ENCODE assay signal across 19 cellular contexts in the genomic region with DNA sequence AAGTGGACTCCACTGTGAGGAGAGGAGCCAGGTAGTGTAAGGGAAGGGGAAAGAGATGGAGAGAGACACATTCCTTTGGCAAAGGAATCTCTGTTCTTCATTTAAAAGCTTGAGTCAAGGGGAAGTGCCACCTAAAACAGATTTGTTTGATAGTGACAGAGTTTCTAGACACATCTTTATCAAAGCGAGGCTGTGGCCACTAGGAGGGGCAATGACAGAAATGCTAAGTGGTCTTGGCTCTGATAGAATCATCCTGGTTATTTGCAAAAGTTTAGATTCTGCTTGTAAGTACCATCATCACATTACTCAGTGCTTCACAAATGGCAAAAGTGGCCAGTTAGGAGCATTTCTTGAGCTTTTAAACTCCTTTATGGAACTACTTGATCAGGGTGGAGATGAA.
DNase-seq lines count a peak whose midpoint lies in the region; ATAC-seq and TF ChIP-seq lines count a peak whose summit lies in the region.
"Had no signal": no experiment of that assay in that cellular context is flagged by ENCODE, and none has a peak within 500 bp of the region (broad histone marks: within the 10 kb centered on the region; RNA-seq: fewer than 3 reads in every experiment).

No MANE protein-coding gene starts in this region.

- H3K27ac Mint-ChIP-seq in HFFc6: no peak overlapping the region
- H3K27ac Mint-ChIP-seq in activated CD4-positive, alpha-beta memory T cell treated with anti-CD3 and anti-CD28 coated beads, Interleukin-2, amount 10 ng/mL, durations not matched to agents 7 days and 5 days: no peak overlapping the region
- H3K27ac Mint-ChIP-seq: B cell had no signal

- POLR2A ChIA-PET in activated CD4-positive, alpha-beta memory T cell treated with anti-CD3 and anti-CD28 coated beads, Interleukin-2, amount 10 ng/mL, durations not matched to agents 7 days and 5 days (lab: Charles Lee): no interaction called here

- H3K9me3 Mint-ChIP-seq in HFFc6: no peaks in the 10 kb centered on the region
- H3K9me3 Mint-ChIP-seq in activated CD4-positive, alpha-beta memory T cell treated with anti-CD3 and anti-CD28 coated beads, Interleukin-2, amount 10 ng/mL, durations not matched to agents 7 days and 5 days: peaks cover 13% of the 10 kb centered on the region

- TF ChIP-seq CTCF in BE2C (IDR thresholded peaks at IDR 0.05; ENCODE audit: low read depth, low read length) (peak; percentile 25; the same call in 1 of the 2 replicates), HFFc6 (IDR thresholded peaks at IDR 0.05) (peak; percentile 66), cardiac fibroblast (IDR thresholded peaks at IDR 0.05; ENCODE audit: low read depth, low read length) (peak; percentile 1), heart right ventricle (IDR thresholded peaks at IDR 0.05) (peak in 1 of 9 donors; percentile 8)

- no peaks in the 10 kb centered on the region; the same call in 1 of the 2 replicates for H3K4me1 Mint-ChIP-seq in HFFc6 (ENCODE audit: low read depth)
- H3K4me1 Mint-ChIP-seq in activated CD4-positive, alpha-beta memory T cell treated with anti-CD3 and anti-CD28 coated beads, Interleukin-2, amount 10 ng/mL, durations not matched to agents 7 days and 5 days: no peaks in the 10 kb centered on the region
- H3K4me1 Mint-ChIP-seq: B cell had no signal

- intact Hi-C loops in heart right ventricle (cut with DNase I): no loop called here

- CTCF ChIA-PET in activated CD4-positive, alpha-beta memory T cell treated with anti-CD3 and anti-CD28 coated beads, Interleukin-2, amount 10 ng/mL, durations not matched to agents 7 days and 5 days (lab: Charles Lee): no interaction called here

- no peak overlapping the region for H3K27ac ChIP-seq in heart right ventricle
- H3K27ac ChIP-seq: breast epithelium, epithelial cell of prostate, neutrophil, suprapubic skin had no signal

- H3K36me3 ChIP-seq in BE2C (no peaks in the 10 kb centered on the region), heart right ventricle (no peaks in the 10 kb centered on the region)
- H3K36me3 ChIP-seq: breast epithelium, neutrophil, suprapubic skin had no signal

- no peak for DNase-seq in BE2C
- no peak for DNase-seq in HFFc6
- DNase-seq in cardiac fibroblast (ENCODE audit: low read depth in 2 of 2): peak in 1 of 2 donors; percentile 3
- peak; percentile 20 for DNase-seq in iPS-NIHi7 (ENCODE audit: extremely low spot score)
- no peak for DNase-seq in heart right ventricle
- no peak for DNase-seq in stimulated activated naive CD4-positive, alpha-beta T cell (lab: John Stamatoyannopoulos, UW)
- DNase-seq in activated CD4-positive, alpha-beta memory T cell treated with anti-CD3 and anti-CD28 coated beads, Interleukin-2, amount 10 ng/mL, durations not matched to agents 7 days and 5 days: no peak
- DNase-seq in NCI-H526 treated with DMSO at 0.1 percent for 48 hours (lab: John Stamatoyannopoulos, UW): no peak
- DNase-seq: activated gamma-delta T cell, dermis blood vessel endothelial cell, left ventricle myocardium superior, mucosa of descending colon, NCI-H146 had no signal

- H3K36me3 Mint-ChIP-seq in HFFc6 (ENCODE audit: low read depth): peaks cover 5% of the 10 kb centered on the region; the same call in 1 of the 2 replicates
- H3K36me3 Mint-ChIP-seq in activated CD4-positive, alpha-beta memory T cell treated with anti-CD3 and anti-CD28 coated beads, Interleukin-2, amount 10 ng/mL, durations not matched to agents 7 days and 5 days (ENCODE audit: low read depth): no peaks in the 10 kb centered on the region

- H3K4me3 Mint-ChIP-seq in HFFc6: no peak overlapping the region
- no peak overlapping the region for H3K4me3 Mint-ChIP-seq in activated CD4-positive, alpha-beta memory T cell treated with anti-CD3 and anti-CD28 coated beads, Interleukin-2, amount 10 ng/mL, durations not matched to agents 7 days and 5 days
- H3K4me3 Mint-ChIP-seq: B cell had no signal

- ATAC-seq in heart right ventricle: no peak
- ATAC-seq: left ventricle myocardium superior, mucosa of descending colon had no signal

- no peak overlapping the region for H3K4me3 ChIP-seq in BE2C (ENCODE audit: low read depth, low read length)
- H3K4me3 ChIP-seq in cardiac fibroblast (replicated peaks in 1 of 2; ENCODE audit: low read depth in 2 of 2, low read length in 2 of 2): no peak overlapping the region
- H3K4me3 ChIP-seq in heart right ventricle: no peak overlapping the region
- H3K4me3 ChIP-seq: breast epithelium, mucosa of descending colon, suprapubic skin had no signal

- H3K27me3 ChIP-seq in BE2C: no peaks in the 10 kb centered on the region
- no peaks in the 10 kb centered on the region for H3K27me3 ChIP-seq in heart right ventricle
- H3K27me3 ChIP-seq: breast epithelium, neutrophil, suprapubic skin had no signal

- no peaks in the 10 kb centered on the region for H3K4me1 ChIP-seq in BE2C
- no peaks in the 10 kb centered on the region for H3K4me1 ChIP-seq in heart right ventricle
- H3K4me1 ChIP-seq: breast epithelium, Caco-2, suprapubic skin had no signal

- H3K9me3 ChIP-seq in BE2C (no peaks in the 10 kb centered on the region), heart right ventricle (no peaks in the 10 kb centered on the region)
- H3K9me3 ChIP-seq: breast epithelium, Caco-2, mucosa of descending colon, neutrophil, suprapubic skin had no signal

- H3K27me3 Mint-ChIP-seq in HFFc6 (ENCODE audit: insufficient read depth): no peaks in the 10 kb centered on the region
- H3K27me3 Mint-ChIP-seq in activated CD4-positive, alpha-beta memory T cell treated with anti-CD3 and anti-CD28 coated beads, Interleukin-2, amount 10 ng/mL, durations not matched to agents 7 days and 5 days: no peaks in the 10 kb centered on the region
- H3K27me3 Mint-ChIP-seq: B cell had no signal

- 75 to 80% methylated on average over 1 of the region's 1 CpG for WGBS in heart right ventricle, 2 donors
